In the genomic region with DNA sequence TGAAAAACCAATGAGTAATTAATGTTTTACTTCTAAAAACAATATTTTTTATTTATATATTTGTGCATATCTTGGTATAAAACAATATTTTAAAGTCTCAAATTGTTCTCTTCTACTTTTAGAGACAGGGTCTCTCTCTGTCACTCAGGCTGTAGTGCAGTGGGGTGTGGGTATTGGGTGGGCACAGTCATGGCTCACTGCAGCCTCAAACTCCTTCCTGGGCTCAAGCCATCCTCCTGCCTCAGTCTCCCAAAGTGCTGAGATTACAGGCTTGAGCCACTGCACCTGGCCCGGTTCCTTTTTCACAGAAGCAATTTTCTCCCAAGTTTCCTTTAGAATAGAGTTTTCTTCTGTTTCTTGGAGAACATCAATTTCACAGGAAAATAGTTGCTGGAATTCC, we compare ENCODE assay signal across 9 cellular contexts.
DNase-seq lines count a peak whose midpoint lies in the region; ATAC-seq and TF ChIP-seq lines count a peak whose summit lies in the region.
"Had no signal": no experiment of that assay in that cellular context is flagged by ENCODE, and none has a peak within 500 bp of the region (broad histone marks: within the 10 kb centered on the region; RNA-seq: fewer than 3 reads in every experiment).

No MANE protein-coding gene starts in this region.

- H3K4me3 Mint-ChIP-seq in CD4-positive, alpha-beta memory T cell, result peak overlapping the region; percentile 83 to 96 (median 89)

- H3F3A ChIP-seq in OCI-LY1 (ENCODE audit: insufficient read depth, low read length), result no peaks in the 10 kb centered on the region

- peaks cover 0 to 3% (median 0%) of the 10 kb centered on the region in 8 donors for H3K9me3 Mint-ChIP-seq in CD4-positive, alpha-beta memory T cell

- no peaks in the 10 kb centered on the region for H3K27me3 ChIP-seq in CD4-positive, alpha-beta memory T cell (ENCODE audit: insufficient read depth, low read length)
- no peaks in the 10 kb centered on the region for H3K27me3 ChIP-seq in OCI-LY1 (ENCODE audit: insufficient read depth, low read length)
- no peaks in the 10 kb centered on the region for H3K27me3 ChIP-seq in osteoblast (ENCODE audit: insufficient read depth, low read length)
- H3K27me3 ChIP-seq in hepatocyte, result no peaks in the 10 kb centered on the region

- H3K27ac Mint-ChIP-seq in CD4-positive, alpha-beta memory T cell, result peak overlapping the region in 5 of 7 donors; percentile 70 to 96 (median 85)

- ATAC-seq in HG03457 (IDR thresholded peaks at IDR 0.05; ENCODE audit: unreplicated experiment) (no peak), HG02678 (IDR thresholded peaks at IDR 0.05; ENCODE audit: unreplicated experiment) (no peak)

- H3K27ac ChIP-seq in CD4-positive, alpha-beta memory T cell (ENCODE audit: low read depth, low read length), result no peak overlapping the region
- no peak overlapping the region for H3K27ac ChIP-seq in OCI-LY1 (ENCODE audit: low read depth, low read length, poor library complexity, severe bottlenecking)
- H3K27ac ChIP-seq in coronary artery, result peak overlapping the region; percentile 61 to 76
- peak overlapping the region; percentile 53 for H3K27ac ChIP-seq in osteoblast (ENCODE audit: low read depth, low read length)
- no peak overlapping the region for H3K27ac ChIP-seq in hepatocyte

- intact Hi-C loops in CD4-positive, alpha-beta memory T cell (cut with micrococcal nuclease), result no loop called here

- no peaks in the 10 kb centered on the region for H3K36me3 ChIP-seq in CD4-positive, alpha-beta memory T cell (ENCODE audit: insufficient read depth, low read length)
- H3K36me3 ChIP-seq in OCI-LY1 (ENCODE audit: insufficient read depth, low read length), result no peaks in the 10 kb centered on the region
- H3K36me3 ChIP-seq in osteoblast (ENCODE audit: insufficient read depth, low read length), result no peaks in the 10 kb centered on the region
- H3K36me3 ChIP-seq in hepatocyte (replicated peaks; ENCODE audit: insufficient read depth, low read depth), result no peaks in the 10 kb centered on the region

- H2AFZ ChIP-seq in OCI-LY1 (ENCODE audit: low read length), result peak overlapping the region; percentile 90; the same call in 1 of the 2 replicates
- H2AFZ ChIP-seq in osteoblast (ENCODE audit: low read length), result peak overlapping the region; percentile 65
- H2AFZ ChIP-seq in hepatocyte, result no peak overlapping the region

- H3K4me2 ChIP-seq in OCI-LY1 (ENCODE audit: low read length) (peak overlapping the region; percentile 78), osteoblast (ENCODE audit: insufficient read depth, low read length) (peak overlapping the region; percentile 93), hepatocyte (no peak overlapping the region)

- POLR2A ChIA-PET in CD4-positive, alpha-beta memory T cell (lab: Charles Lee; ENCODE audit: partially characterized antibody), result interaction anchor here (0.8 to 1.1 kb wide), 2 partner anchors 10 to 15 kb away, joined by 3 to 4 read pairs; no protein-coding TSS in a partner anchor

- WGBS in hepatocyte (ENCODE audit: low lambda C conversion rate, missing lambda C conversion rate), result 89% methylated on average over 1 of the region's 1 CpG

- H3K9me2 ChIP-seq in OCI-LY1 (ENCODE audit: low read depth, low read length) (no peaks in the 10 kb centered on the region), hepatocyte (replicated peaks; ENCODE audit: insufficient read depth) (no peaks in the 10 kb centered on the region)

- no peak for TF ChIP-seq CTCF in OCI-LY1 (IDR thresholded peaks at IDR 0.05; ENCODE audit: low read length)
- no peak for TF ChIP-seq CTCF in coronary artery (IDR thresholded peaks at IDR 0.05)
- TF ChIP-seq CTCF in osteoblast (IDR thresholded peaks at IDR 0.05; ENCODE audit: extremely low read depth, low read depth, low read length), result no peak
- no peak for TF ChIP-seq CTCF in hepatocyte (IDR thresholded peaks at IDR 0.05; ENCODE audit: poor library complexity)

- H4K20me1 ChIP-seq in OCI-LY1 (ENCODE audit: insufficient read depth, low read length) (no peaks in the 10 kb centered on the region), osteoblast (ENCODE audit: insufficient read depth, low read length) (no peaks in the 10 kb centered on the region), hepatocyte (ENCODE audit: insufficient read depth, poor library complexity, severe bottlenecking) (no peaks in the 10 kb centered on the region)

- DNase-seq in CD4-positive, alpha-beta memory T cell, result no peak
- DNase-seq in coronary artery (ENCODE audit: low spot score), result no peak
- no peak for DNase-seq in osteoblast (ENCODE audit: insufficient read length, low spot score, missing footprints)
- no peak for DNase-seq in T-helper 9 cell
- DNase-seq in hepatocyte (ENCODE audit: low spot score), result no peak
- DNase-seq: NCI-H2081 treated with DMSO at 0.1 percent for 48 hours had no signal

- no peaks in the 10 kb centered on the region for H3K27me3 Mint-ChIP-seq in CD4-positive, alpha-beta memory T cell

- H3K4me1 ChIP-seq in CD4-positive, alpha-beta memory T cell (ENCODE audit: insufficient read depth, low read length), result peaks cover 38% of the 10 kb centered on the region
- H3K4me1 ChIP-seq in OCI-LY1 (ENCODE audit: insufficient read depth, low read length, severe bottlenecking), result peaks cover 33% of the 10 kb centered on the region
- peaks cover 17% of the 10 kb centered on the region for H3K4me1 ChIP-seq in osteoblast (ENCODE audit: insufficient read depth, low read length)
- H3K4me1 ChIP-seq in hepatocyte (ENCODE audit: insufficient read depth), result no peaks in the 10 kb centered on the region

- H3K4me3 ChIP-seq in CD4-positive, alpha-beta memory T cell (ENCODE audit: low read length in 2 of 2), result no peak overlapping the region
- peak overlapping the region; percentile 61 for H3K4me3 ChIP-seq in OCI-LY1 (ENCODE audit: low read depth, low read length, poor library complexity, severe bottlenecking)
- peak overlapping the region; percentile 49 for H3K4me3 ChIP-seq in coronary artery
- H3K4me3 ChIP-seq in osteoblast (ENCODE audit: insufficient read depth, low read length), result peak overlapping the region; percentile 72
- H3K4me3 ChIP-seq in hepatocyte, result no peak overlapping the region

- no peaks in the 10 kb centered on the region for H3K9me3 ChIP-seq in CD4-positive, alpha-beta memory T cell (ENCODE audit: control insufficient read depth in 1 of 2, low read length in 2 of 2)
- no peaks in the 10 kb centered on the region for H3K9me3 ChIP-seq in OCI-LY1 (ENCODE audit: low read length)
- no peaks in the 10 kb centered on the region for H3K9me3 ChIP-seq in osteoblast (ENCODE audit: low read depth, low read length)
- no peaks in the 10 kb centered on the region for H3K9me3 ChIP-seq in hepatocyte (ENCODE audit: low read depth)

- CTCF ChIA-PET in CD4-positive, alpha-beta memory T cell (lab: Charles Lee; ENCODE audit: partially characterized antibody), result interaction anchor here (3.1 kb wide), 1 partner anchor 15 kb away, joined by 13 read pairs; no protein-coding TSS in a partner anchor

- H3K4me1 Mint-ChIP-seq in CD4-positive, alpha-beta memory T cell, result peaks cover 22 to 36% (median 30%) of the 10 kb centered on the region in 4 donors

- H3K79me2 ChIP-seq in OCI-LY1 (ENCODE audit: insufficient read depth, low read length) (no peaks in the 10 kb centered on the region), osteoblast (ENCODE audit: insufficient read depth, low read length) (no peaks in the 10 kb centered on the region), hepatocyte (no peaks in the 10 kb centered on the region)

- no peaks in the 10 kb centered on the region for H3K36me3 Mint-ChIP-seq in CD4-positive, alpha-beta memory T cell

- H3K9ac ChIP-seq in OCI-LY1 (ENCODE audit: low read length), result peak overlapping the region; percentile 68

Comparison
In these comparisons a context has a peak if more than half of its experiments do, and no peak if none do; other contexts are left out.
1. H3K27ac ChIP-seq: peak in coronary artery (2 of 2) and osteoblast (single experiment); none in CD4-positive, alpha-beta memory T cell (single experiment), OCI-LY1 (single experiment) and hepatocyte (single experiment).
2. H3K4me3 ChIP-seq: peak in OCI-LY1 (single experiment), coronary artery (single experiment) and osteoblast (single experiment); none in CD4-positive, alpha-beta memory T cell (0 of 2) and hepatocyte (single experiment).